ENCODE assay signal across 26 cellular contexts in the genomic region with DNA sequence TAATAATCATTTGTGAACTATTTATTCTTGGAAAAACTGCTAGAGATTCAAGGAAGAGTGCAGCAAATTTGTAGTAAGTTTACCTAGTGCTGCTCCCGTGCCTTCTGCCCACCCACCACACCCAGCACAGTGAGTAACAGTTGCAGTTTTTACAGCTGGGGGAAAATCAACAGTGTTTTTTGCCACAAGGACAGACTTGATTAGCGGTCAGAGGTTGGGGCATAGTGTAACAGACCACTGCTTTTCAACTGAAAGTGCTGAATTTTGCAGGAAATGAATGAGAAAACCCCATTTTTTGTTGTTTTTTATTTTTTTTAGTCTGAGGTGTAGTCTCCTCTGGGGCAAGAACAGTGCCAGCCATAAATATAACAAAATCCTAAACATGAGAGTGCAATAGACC. TPM values are rescaled to one million over a fixed set of nuclear protein-coding genes. Genes with fewer than 3 reads are reported as not detected.
DNase-seq lines count a peak whose midpoint lies in the region; ATAC-seq and TF ChIP-seq lines count a peak whose summit lies in the region.
"Had no signal": no experiment of that assay in that cellular context is flagged by ENCODE, and none has a peak within 500 bp of the region (broad histone marks: within the 10 kb centered on the region; RNA-seq: fewer than 3 reads in every experiment).

No MANE protein-coding gene starts in this region.

- peaks cover 32% of the 10 kb centered on the region for H3K4me1 Mint-ChIP-seq in activated T-cell treated with anti-CD3 and anti-CD28 coated beads, Interleukin-2, amount 50 U/mL, for 72 hours (ENCODE audit: low read depth)
- peaks cover 85 to 100% of the 10 kb centered on the region in 2 donors for H3K4me1 Mint-ChIP-seq in immature natural killer cell
- no peaks in the 10 kb centered on the region for H3K4me1 Mint-ChIP-seq in activated naive CD4-positive, alpha-beta T cell treated with anti-CD3 and anti-CD28 coated beads for 36 hours (ENCODE audit: low read depth)

- no peaks in the 10 kb centered on the region for H4K20me1 ChIP-seq in OCI-LY7 (ENCODE audit: insufficient read depth, low read length)

- peaks cover 4% of the 10 kb centered on the region in 2 donors for H3K36me3 Mint-ChIP-seq in activated T-cell treated with anti-CD3 and anti-CD28 coated beads, Interleukin-2, amount 50 U/mL, for 72 hours (ENCODE audit: insufficient read depth in 2 of 2)
- H3K36me3 Mint-ChIP-seq in immature natural killer cell = peaks cover 14 to 32% (median 17%) of the 10 kb centered on the region in 3 donors
- H3K36me3 Mint-ChIP-seq in activated naive CD4-positive, alpha-beta T cell treated with anti-CD3 and anti-CD28 coated beads for 36 hours (ENCODE audit: low read depth) = no peaks in the 10 kb centered on the region
- H3K36me3 Mint-ChIP-seq: CD14-positive monocyte had no signal

- peak overlapping the region; percentile 97 for H3K27ac ChIP-seq in OCI-LY7 (ENCODE audit: low read depth, low read length, poor library complexity, severe bottlenecking)
- H3K27ac ChIP-seq: esophagus muscularis mucosa, left lung, neutrophil, Peyer's patch, suprapubic skin, vagina had no signal

- H3K4me2 ChIP-seq in OCI-LY7 (ENCODE audit: low read length) = peak overlapping the region; percentile 100

- H3K27ac Mint-ChIP-seq in activated T-cell treated with anti-CD3 and anti-CD28 coated beads, Interleukin-2, amount 50 U/mL, for 72 hours = no peak overlapping the region
- peak overlapping the region; percentile 79 to 93 (median 88) for H3K27ac Mint-ChIP-seq in immature natural killer cell
- no peak overlapping the region for H3K27ac Mint-ChIP-seq in activated naive CD4-positive, alpha-beta T cell treated with anti-CD3 and anti-CD28 coated beads for 36 hours
- H3K27ac Mint-ChIP-seq: CD14-positive monocyte; T-helper 2 cell treated with Interferon-gamma antibody and Interleukin-4, amounts not matched to agents 5 μg/mL and 100 μg/mL, for 36 hours had no signal

- no peak for TF ChIP-seq CTCF in OCI-LY7 (conservative IDR thresholded peaks at IDR 0.05; ENCODE audit: low read length)

- peak overlapping the region; percentile 79 for H3K4me3 ChIP-seq in OCI-LY7 (ENCODE audit: low read depth, low read length, poor library complexity, severe bottlenecking)
- H3K4me3 ChIP-seq: esophagus muscularis mucosa, K562, left lung, Peyer's patch, suprapubic skin, vagina had no signal

- H3K4me1 ChIP-seq in OCI-LY7 (ENCODE audit: insufficient read depth, low read length, poor library complexity, severe bottlenecking) = peaks cover 60% of the 10 kb centered on the region
- H3K4me1 ChIP-seq: vagina had no signal

- H3K27me3 Mint-ChIP-seq in activated T-cell treated with anti-CD3 and anti-CD28 coated beads, Interleukin-2, amount 50 U/mL, for 72 hours (ENCODE audit: low read depth) = peaks cover 7% of the 10 kb centered on the region
- H3K27me3 Mint-ChIP-seq in immature natural killer cell (ENCODE audit: low read depth in 3 of 3) = peaks cover 4 to 16% (median 7%) of the 10 kb centered on the region in 3 donors
- peaks cover 10% of the 10 kb centered on the region for H3K27me3 Mint-ChIP-seq in activated naive CD4-positive, alpha-beta T cell treated with anti-CD3 and anti-CD28 coated beads for 36 hours (ENCODE audit: low read depth)

- DNase-seq in activated T-cell treated with anti-CD3 and anti-CD28 coated beads, Interleukin-2, amount 50 U/mL, for 72 hours = no peak
- no peak for DNase-seq in activated T-cell treated with anti-CD3 and anti-CD28 coated beads, Interleukin-2, amount 50 U/mL, for 1 hour
- DNase-seq in OCI-LY7 (ENCODE audit: low spot score) (peak; percentile 79), immature natural killer cell (peak; percentile 84 to 86 (median 86)), NCI-H226 (no peak), NCI-H128 (lab: John Stamatoyannopoulos, UW; ENCODE audit: unreplicated experiment) (no peak)
- no peak for DNase-seq in activated naive CD4-positive, alpha-beta T cell treated with anti-CD3 and anti-CD28 coated beads for 36 hours
- DNase-seq: activated effector memory CD4-positive, alpha-beta T cell treated with anti-CD3 and anti-CD28 coated beads, Interleukin-2, amount 50 U/mL, for 16 hours; left lung; midbrain; NCI-H1105 treated with DMSO at 0.1 percent for 48 hours; NCI-H748 treated with DMSO at 0.1 percent for 48 hours; Peyer's patch; stimulated activated CD8-positive, alpha-beta memory T cell treated with anti-CD3 and anti-CD28 coated beads, Interleukin-4, amount 100 ng/mL, for 48 hours had no signal

- peak overlapping the region in 1 of 2 donors; percentile 65 for H3K4me3 Mint-ChIP-seq in activated T-cell treated with anti-CD3 and anti-CD28 coated beads, Interleukin-2, amount 50 U/mL, for 72 hours
- H3K4me3 Mint-ChIP-seq in immature natural killer cell = peak overlapping the region; percentile 60 to 82 (median 67)
- no peak overlapping the region for H3K4me3 Mint-ChIP-seq in activated naive CD4-positive, alpha-beta T cell treated with anti-CD3 and anti-CD28 coated beads for 36 hours
- H3K4me3 Mint-ChIP-seq: T-helper 2 cell treated with Interferon-gamma antibody and Interleukin-4, amounts not matched to agents 5 μg/mL and 100 μg/mL, for 36 hours had no signal

- no TSS peak for BruUV-seq in OCI-LY7 (replicated peaks; lab: Mats Ljungman, UMichigan)

- no peaks in the 10 kb centered on the region for H3K9me2 ChIP-seq in OCI-LY7 (ENCODE audit: insufficient read depth, low read length)

- peak; percentile 34 to 51 for ATAC-seq in activated T-cell treated with anti-CD3 and anti-CD28 coated beads, Interleukin-2, amount 50 U/mL, for 72 hours (replicated peaks in 1 of 2)
- no peak for ATAC-seq in GM18909 (IDR thresholded peaks at IDR 0.05; ENCODE audit: poor library complexity, unreplicated experiment)
- ATAC-seq: K562, left lung had no signal

- CTCF ChIA-PET in OCI-LY7 (lab: Charles Lee; ENCODE audit: unreplicated experiment) = interaction anchor here (1.4 kb wide), 1 partner anchor 10 kb away, joined by 3 read pairs; no protein-coding TSS in a partner anchor
- CTCF ChIA-PET in activated naive CD4-positive, alpha-beta T cell treated with anti-CD3 and anti-CD28 coated beads for 36 hours (lab: Charles Lee) = no interaction called here

- peaks cover 11% of the 10 kb centered on the region; the same call in 1 of the 2 replicates for H3K9me3 ChIP-seq in OCI-LY7 (ENCODE audit: low read length)
- H3K9me3 ChIP-seq: esophagus muscularis mucosa, left lung, neutrophil, Peyer's patch, suprapubic skin, vagina had no signal

- intact Hi-C loops in OCI-LY7 (cut with micrococcal nuclease; ENCODE audit: unreplicated experiment) = loop anchor here (1.0 to 10.0 kb wide), 4 partner anchors 9 to 1957 kb away; a partner anchor contains a TSS
- intact Hi-C loops in activated naive CD4-positive, alpha-beta T cell treated with anti-CD3 and anti-CD28 coated beads for 36 hours (cut with micrococcal nuclease) = no loop called here

- H2AFZ ChIP-seq in OCI-LY7 (ENCODE audit: low read length) = peak overlapping the region; percentile 46; the same call in 1 of the 2 replicates

- POLR2A ChIA-PET in OCI-LY7 (lab: Charles Lee) = interaction anchor here (0.6 to 4.3 kb wide), 11 partner anchors 9 to 667 kb away, joined by 3 to 32 read pairs (median 6); no protein-coding TSS in a partner anchor

- H3K79me2 ChIP-seq in OCI-LY7 (ENCODE audit: insufficient read depth, low read depth, low read length) = peaks cover 59% of the 10 kb centered on the region

- H3K9me3 Mint-ChIP-seq in activated T-cell treated with anti-CD3 and anti-CD28 coated beads, Interleukin-2, amount 50 U/mL, for 72 hours = peaks cover 0 to 2% of the 10 kb centered on the region in 2 donors
- H3K9me3 Mint-ChIP-seq in immature natural killer cell = no peaks in the 10 kb centered on the region
- H3K9me3 Mint-ChIP-seq in activated naive CD4-positive, alpha-beta T cell treated with anti-CD3 and anti-CD28 coated beads for 36 hours = no peaks in the 10 kb centered on the region
- H3K9me3 Mint-ChIP-seq: T-helper 2 cell treated with Interferon-gamma antibody and Interleukin-4, amounts not matched to agents 5 μg/mL and 100 μg/mL, for 36 hours had no signal

- H3K36me3 ChIP-seq in OCI-LY7 (ENCODE audit: insufficient read depth, low read length) = peaks cover 41% of the 10 kb centered on the region
- H3K36me3 ChIP-seq: esophagus muscularis mucosa, left lung, neutrophil, Peyer's patch, suprapubic skin, vagina had no signal

RNA-seq across cellular contexts. Expression of a gene that starts 7.5 kb away (rescaled TPM):
- total RNA-seq in activated T-cell treated with anti-CD3 and anti-CD28 coated beads, Interleukin-2, amount 50 U/mL, for 72 hours = 10 to 100 TPM; 18.9 to 23.6 TPM
- total RNA-seq in OCI-LY7 (2014; rRNA removed; shearing (Covaris generic)) = 35.7 and 35.9 TPM in 2 replicates
- 26.6 and 35.4 TPM in 2 replicates for total RNA-seq in OCI-LY7 (2022)
- polyA plus RNA-seq in immature natural killer cell = 100 to 1,000 TPM; 623 to 949 (median 731) TPM
- under 1 TPM; 0.35 to 0.50 TPM for total RNA-seq in activated naive CD4-positive, alpha-beta T cell treated with anti-CD3 and anti-CD28 coated beads for 36 hours
- total RNA-seq: A673, renal cortical epithelial cell had no signal

RNA-seq across cellular contexts. Expression of a gene that starts 12.2 kb away (rescaled TPM):
- total RNA-seq in activated T-cell treated with anti-CD3 and anti-CD28 coated beads, Interleukin-2, amount 50 U/mL, for 72 hours = 1 to 10 TPM; 6.1 to 7.1 TPM
- 8.6 and 9.3 TPM in 2 replicates for total RNA-seq in OCI-LY7 (2014; rRNA removed; shearing (Covaris generic))
- 9.9 and 10.9 TPM in 2 replicates for total RNA-seq in OCI-LY7 (2022)
- 10 to 100 TPM; 14.3 to 28.5 (median 15.0) TPM for polyA plus RNA-seq in immature natural killer cell
- not detected for total RNA-seq in activated naive CD4-positive, alpha-beta T cell treated with anti-CD3 and anti-CD28 coated beads for 36 hours
- total RNA-seq: A673, cardiac septum, K562, renal cortical epithelial cell, suprapubic skin, vagina had no signal
- polyA plus RNA-seq: CD14-positive monocyte had no signal

RNA-seq across cellular contexts. Expression of a gene that starts 23.1 kb away (rescaled TPM):
- total RNA-seq in activated T-cell treated with anti-CD3 and anti-CD28 coated beads, Interleukin-2, amount 50 U/mL, for 72 hours = 1 to 10 TPM; 2.5 to 2.8 TPM
- 4.7 and 6.8 TPM in 2 replicates for total RNA-seq in OCI-LY7 (2014; rRNA removed; shearing (Covaris generic))
- total RNA-seq in OCI-LY7 (2022) = 1.5 and 3.0 TPM in 2 replicates
- polyA plus RNA-seq in immature natural killer cell = 10 to 100 TPM; 27.6 to 59.0 (median 28.4) TPM
- total RNA-seq in activated naive CD4-positive, alpha-beta T cell treated with anti-CD3 and anti-CD28 coated beads for 36 hours = not detected
- total RNA-seq: A673, cardiac septum, esophagus muscularis mucosa, left lung, renal cortical epithelial cell, suprapubic skin, vagina had no signal
- polyA plus RNA-seq: CD14-positive monocyte had no signal

RNA-seq across cellular contexts. Expression of a gene that starts 38.5 kb away (rescaled TPM):
- total RNA-seq in activated T-cell treated with anti-CD3 and anti-CD28 coated beads, Interleukin-2, amount 50 U/mL, for 72 hours = 1 to 10 TPM; 1.4 to 1.9 TPM
- total RNA-seq in OCI-LY7 (2014; rRNA removed; shearing (Covaris generic)) = 1.2 TPM in 1 of 2 replicates, not detected in the other
- not detected in 2 replicates for total RNA-seq in OCI-LY7 (2022)
- 100 to 1,000 TPM in 1 of 3 donors, 10 to 100 TPM in 2; 34.5 to 112 (median 38.2) TPM for polyA plus RNA-seq in immature natural killer cell
- total RNA-seq in activated naive CD4-positive, alpha-beta T cell treated with anti-CD3 and anti-CD28 coated beads for 36 hours = not detected
- total RNA-seq: A673, cardiac septum, K562, renal cortical epithelial cell, SK-MEL-5 had no signal
- polyA plus RNA-seq: CD14-positive monocyte, K562 had no signal

RNA-seq across cellular contexts. Expression of a gene that starts 55.9 kb away (rescaled TPM):
- 1 to 10 TPM; 3.1 to 9.0 TPM for total RNA-seq in activated T-cell treated with anti-CD3 and anti-CD28 coated beads, Interleukin-2, amount 50 U/mL, for 72 hours
- total RNA-seq in OCI-LY7 (2014; rRNA removed; shearing (Covaris generic)) = 1.2 TPM in 1 of 2 replicates, not detected in the other
- total RNA-seq in OCI-LY7 (2022) = 0.36 TPM in 1 of 2 replicates, not detected in the other
- polyA plus RNA-seq in immature natural killer cell = 100 to 1,000 TPM; 200 to 440 (median 285) TPM
- total RNA-seq in activated naive CD4-positive, alpha-beta T cell treated with anti-CD3 and anti-CD28 coated beads for 36 hours = under 1 TPM in 1 of 2 experiments, not detected in 1; 0.21 TPM
- total RNA-seq: A673, K562, suprapubic skin had no signal
- polyA plus RNA-seq: CD14-positive monocyte, K562 had no signal

Comparison
In these comparisons a context has a peak if more than half of its experiments do, and no peak if none do; other contexts are left out.
1. DNase-seq: peak in OCI-LY7 (single experiment) and immature natural killer cell (3 of 3); none in activated T-cell treated with anti-CD3 and anti-CD28 coated beads, Interleukin-2, amount 50 U/mL, for 72 hours (0 of 2), activated T-cell treated with anti-CD3 and anti-CD28 coated beads, Interleukin-2, amount 50 U/mL, for 1 hour (single experiment), NCI-H226 (single experiment), NCI-H128 (single experiment) and activated naive CD4-positive, alpha-beta T cell treated with anti-CD3 and anti-CD28 coated beads for 36 hours (single experiment).
2. H3K27ac Mint-ChIP-seq: peak in immature natural killer cell (6 of 6); none in activated T-cell treated with anti-CD3 and anti-CD28 coated beads, Interleukin-2, amount 50 U/mL, for 72 hours (single experiment) and activated naive CD4-positive, alpha-beta T cell treated with anti-CD3 and anti-CD28 coated beads for 36 hours (single experiment).
3. RNA of a gene that starts 7.5 kb away (total RNA-seq): 26.6 to 35.9 TPM in OCI-LY7 and 18.9 to 23.6 TPM in activated T-cell treated with anti-CD3 and anti-CD28 coated beads, Interleukin-2, amount 50 U/mL, for 72 hours; 0.35 to 0.50 TPM in activated naive CD4-positive, alpha-beta T cell treated with anti-CD3 and anti-CD28 coated beads for 36 hours; every median in the first group is over 10 times any median in the second.
4. RNA of a gene that starts 12.2 kb away (total RNA-seq): 8.6 to 10.9 TPM in OCI-LY7 and 6.1 to 7.1 TPM in activated T-cell treated with anti-CD3 and anti-CD28 coated beads, Interleukin-2, amount 50 U/mL, for 72 hours; not detected in activated naive CD4-positive, alpha-beta T cell treated with anti-CD3 and anti-CD28 coated beads for 36 hours; every median in the first group is over 4 times any median in the second.